In the genomic region with DNA sequence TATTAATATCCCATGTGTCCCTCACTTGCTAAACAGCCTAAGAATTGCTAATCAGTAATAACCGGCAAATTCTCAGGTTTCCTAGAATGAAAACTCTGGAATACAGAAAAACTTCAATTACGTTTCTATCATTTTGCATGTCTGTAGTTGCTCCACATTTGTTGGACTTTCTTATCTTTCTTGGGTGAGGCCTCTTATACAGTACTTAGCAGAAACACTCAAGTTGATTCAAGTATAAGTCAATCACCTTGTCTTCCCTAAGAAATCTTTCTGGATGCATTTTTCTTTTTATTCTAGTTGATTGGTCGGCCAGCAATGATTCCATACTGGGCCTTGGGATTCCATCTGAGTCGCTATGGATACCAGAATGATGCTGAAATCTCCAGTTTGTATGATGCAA, we compare ENCODE assay signal across 26 cellular contexts.
A peak's percentile ranks its signal among the peaks of the same experiment; 100 is the strongest.
DNase-seq lines count a peak whose midpoint lies in the region; ATAC-seq, FAIRE-seq and TF ChIP-seq lines count a peak whose summit lies in the region.
"Had no signal": no experiment of that assay in that cellular context is flagged by ENCODE, and none has a peak within 500 bp of the region (broad histone marks: within the 10 kb centered on the region; RNA-seq: fewer than 3 reads in every experiment).

No MANE protein-coding gene starts in this region.

- TF ChIP-seq CTCF in GM23338 (conservative IDR thresholded peaks at IDR 0.05; ENCODE audit: low read depth in 2 of 2), result no peak
- no peak for TF ChIP-seq CTCF in OCI-LY3 (IDR thresholded peaks at IDR 0.05; ENCODE audit: low read depth, low read length)
- no peak for TF ChIP-seq CTCF in left lung (IDR thresholded peaks at IDR 0.05)
- TF ChIP-seq CTCF in upper lobe of right lung (IDR thresholded peaks at IDR 0.05), result no peak

- no peak overlapping the region for H3K27ac Mint-ChIP-seq in GM23338
- H3K27ac Mint-ChIP-seq: CD4-positive, alpha-beta memory T cell; CD4-positive, CD25-positive, alpha-beta regulatory T cell; CD8-positive, alpha-beta memory T cell had no signal

- H3K36me3 ChIP-seq in GM23338 (ENCODE audit: insufficient read depth), result no peaks in the 10 kb centered on the region; the same call in 1 of the 2 replicates
- peaks cover 5% of the 10 kb centered on the region for H3K36me3 ChIP-seq in OCI-LY3 (replicated peaks; ENCODE audit: low read depth, low read length)
- H3K36me3 ChIP-seq in left lung, result no peaks in the 10 kb centered on the region
- H3K36me3 ChIP-seq in upper lobe of right lung, result no peaks in the 10 kb centered on the region
- H3K36me3 ChIP-seq: BE2C, BLaER1 had no signal

- H3K27me3 Mint-ChIP-seq in GM23338 (ENCODE audit: insufficient read depth, low read depth, poor library complexity), result peaks cover 1% of the 10 kb centered on the region

- ATAC-seq in GM23338 (no peak), left lung (peak; percentile 69), upper lobe of right lung (peak; percentile 39), GM19397 (IDR thresholded peaks at IDR 0.05; ENCODE audit: unreplicated experiment) (no peak)
- ATAC-seq: GM12878 had no signal

- no peak overlapping the region for H3K9ac ChIP-seq in OCI-LY3 (ENCODE audit: low read length)
- H3K9ac ChIP-seq: BLaER1 had no signal

- H3K27me3 ChIP-seq in GM23338 (ENCODE audit: insufficient read depth) (no peaks in the 10 kb centered on the region), OCI-LY3 (ENCODE audit: low read depth, low read length) (peaks cover 30% of the 10 kb centered on the region), left lung (no peaks in the 10 kb centered on the region), upper lobe of right lung (no peaks in the 10 kb centered on the region)
- H3K27me3 ChIP-seq: BE2C, BLaER1 had no signal

- no peaks in the 10 kb centered on the region for H3K9me3 Mint-ChIP-seq in GM23338
- H3K9me3 Mint-ChIP-seq: CD8-positive, alpha-beta memory T cell had no signal

- no peak for FAIRE-seq in GM12892 (lab: Jason Lieb, UNC)
- FAIRE-seq: GM12878, GM19239 had no signal

- H3K4me3 ChIP-seq in GM23338 (no peak overlapping the region), OCI-LY3 (ENCODE audit: low read length) (no peak overlapping the region; the same call in 1 of the 2 replicates), left lung (no peak overlapping the region), upper lobe of right lung (no peak overlapping the region)
- H3K4me3 ChIP-seq: BLaER1, GM12878 had no signal

- TF ChIP-seq POLR2A in GM12892 (IDR thresholded peaks at IDR 0.05; ENCODE audit: low read depth, low read length), result no peak

- DNase-seq in GM23338 (ENCODE audit: low spot score) (peak; percentile 13), left lung (no peak), upper lobe of right lung (no peak), GM12892 (ENCODE audit: insufficient read length) (no peak), NCI-H146 treated with DMSO at 0.1 percent for 48 hours (lab: John Stamatoyannopoulos, UW; ENCODE audit: unreplicated experiment) (no peak)
- DNase-seq: 8988T; ACHN; BE2C; C1 segment of cervical spinal cord; CD4-positive, alpha-beta memory T cell; CD4-positive, CD25-positive, alpha-beta regulatory T cell; CD8-positive, alpha-beta memory T cell; COR-L47; DMS 273 treated with DMSO at 0.1 percent for 48 hours; DMS153; DMS53; DMS79; DND-41; EL; GDM1 had no signal

- H3K9me3 ChIP-seq in OCI-LY3 (ENCODE audit: insufficient read depth, low read length) (no peaks in the 10 kb centered on the region), left lung (no peaks in the 10 kb centered on the region), upper lobe of right lung (no peaks in the 10 kb centered on the region)
- H3K9me3 ChIP-seq: BE2C, BLaER1 had no signal

- H4K20me1 ChIP-seq in GM23338 (replicated peaks; ENCODE audit: insufficient read depth) (no peaks in the 10 kb centered on the region), OCI-LY3 (ENCODE audit: insufficient read depth, low read length) (no peaks in the 10 kb centered on the region)
- H4K20me1 ChIP-seq: BLaER1 had no signal

- H3K79me2 ChIP-seq in GM23338 (replicated peaks; ENCODE audit: insufficient read depth) (no peaks in the 10 kb centered on the region), OCI-LY3 (ENCODE audit: low read length) (no peaks in the 10 kb centered on the region)

- no peak overlapping the region for H3K27ac ChIP-seq in GM23338 (ENCODE audit: low read depth)
- H3K27ac ChIP-seq in OCI-LY3 (ENCODE audit: low read length), result no peak overlapping the region
- H3K27ac ChIP-seq in left lung, result no peak overlapping the region
- H3K27ac ChIP-seq in upper lobe of right lung, result no peak overlapping the region
- H3K27ac ChIP-seq: BLaER1 had no signal

- H2AFZ ChIP-seq in GM23338 (no peak overlapping the region), OCI-LY3 (ENCODE audit: low read depth, low read length) (no peak overlapping the region)

- no peaks in the 10 kb centered on the region for H3K36me3 Mint-ChIP-seq in GM23338 (ENCODE audit: low read depth)
- H3K36me3 Mint-ChIP-seq: CD14-positive monocyte; CD4-positive, alpha-beta memory T cell; CD4-positive, CD25-positive, alpha-beta regulatory T cell; CD8-positive, alpha-beta memory T cell had no signal

- intact Hi-C loops in left lung (cut with DNase I) (no loop called here), upper lobe of right lung (cut with DNase I) (no loop called here)

- no peak overlapping the region for H3K4me3 Mint-ChIP-seq in GM23338
- H3K4me3 Mint-ChIP-seq: CD14-positive monocyte; CD4-positive, alpha-beta memory T cell; CD4-positive, CD25-positive, alpha-beta regulatory T cell; CD8-positive, alpha-beta memory T cell had no signal

- no peaks in the 10 kb centered on the region for H3K4me1 ChIP-seq in GM23338 (ENCODE audit: insufficient read depth)
- peaks cover 37% of the 10 kb centered on the region for H3K4me1 ChIP-seq in OCI-LY3 (ENCODE audit: low read length)
- peaks cover 0 to 12% of the 10 kb centered on the region in 2 donors for H3K4me1 ChIP-seq in left lung
- no peaks in the 10 kb centered on the region for H3K4me1 ChIP-seq in upper lobe of right lung
- H3K4me1 ChIP-seq: BE2C, BLaER1 had no signal

- no peaks in the 10 kb centered on the region for H3F3A ChIP-seq in GM23338 (replicated peaks; ENCODE audit: low read depth)

- H3K9me2 ChIP-seq in GM23338 (ENCODE audit: insufficient read depth), result no peaks in the 10 kb centered on the region

- H3K4me2 ChIP-seq in GM23338 (no peak overlapping the region), OCI-LY3 (ENCODE audit: low read length) (peak overlapping the region; percentile 23; the same call in 1 of the 2 replicates)
- H3K4me2 ChIP-seq: BLaER1 had no signal

- H3K4me1 Mint-ChIP-seq in GM23338, result no peaks in the 10 kb centered on the region
- H3K4me1 Mint-ChIP-seq: CD4-positive, alpha-beta memory T cell; CD4-positive, CD25-positive, alpha-beta regulatory T cell; CD8-positive, alpha-beta memory T cell had no signal

TF ChIP-seq in GM23338, 12 proteins besides CTCF, POLR2A, EP300 and RAD21 (continues in another document):
- TF ChIP-seq, protein P1, sequence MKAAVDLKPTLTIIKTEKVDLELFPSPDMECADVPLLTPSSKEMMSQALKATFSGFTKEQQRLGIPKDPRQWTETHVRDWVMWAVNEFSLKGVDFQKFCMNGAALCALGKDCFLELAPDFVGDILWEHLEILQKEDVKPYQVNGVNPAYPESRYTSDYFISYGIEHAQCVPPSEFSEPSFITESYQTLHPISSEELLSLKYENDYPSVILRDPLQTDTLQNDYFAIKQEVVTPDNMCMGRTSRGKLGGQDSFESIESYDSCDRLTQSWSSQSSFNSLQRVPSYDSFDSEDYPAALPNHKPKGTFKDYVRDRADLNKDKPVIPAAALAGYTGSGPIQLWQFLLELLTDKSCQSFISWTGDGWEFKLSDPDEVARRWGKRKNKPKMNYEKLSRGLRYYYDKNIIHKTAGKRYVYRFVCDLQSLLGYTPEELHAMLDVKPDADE (IDR thresholded peaks at IDR 0.05), result no peak
- no peak for TF ChIP-seq ZNF331 (CRISPR knock-in tag; IDR thresholded peaks at IDR 0.05; ENCODE audit: low read depth)
- TF ChIP-seq, protein P2, sequence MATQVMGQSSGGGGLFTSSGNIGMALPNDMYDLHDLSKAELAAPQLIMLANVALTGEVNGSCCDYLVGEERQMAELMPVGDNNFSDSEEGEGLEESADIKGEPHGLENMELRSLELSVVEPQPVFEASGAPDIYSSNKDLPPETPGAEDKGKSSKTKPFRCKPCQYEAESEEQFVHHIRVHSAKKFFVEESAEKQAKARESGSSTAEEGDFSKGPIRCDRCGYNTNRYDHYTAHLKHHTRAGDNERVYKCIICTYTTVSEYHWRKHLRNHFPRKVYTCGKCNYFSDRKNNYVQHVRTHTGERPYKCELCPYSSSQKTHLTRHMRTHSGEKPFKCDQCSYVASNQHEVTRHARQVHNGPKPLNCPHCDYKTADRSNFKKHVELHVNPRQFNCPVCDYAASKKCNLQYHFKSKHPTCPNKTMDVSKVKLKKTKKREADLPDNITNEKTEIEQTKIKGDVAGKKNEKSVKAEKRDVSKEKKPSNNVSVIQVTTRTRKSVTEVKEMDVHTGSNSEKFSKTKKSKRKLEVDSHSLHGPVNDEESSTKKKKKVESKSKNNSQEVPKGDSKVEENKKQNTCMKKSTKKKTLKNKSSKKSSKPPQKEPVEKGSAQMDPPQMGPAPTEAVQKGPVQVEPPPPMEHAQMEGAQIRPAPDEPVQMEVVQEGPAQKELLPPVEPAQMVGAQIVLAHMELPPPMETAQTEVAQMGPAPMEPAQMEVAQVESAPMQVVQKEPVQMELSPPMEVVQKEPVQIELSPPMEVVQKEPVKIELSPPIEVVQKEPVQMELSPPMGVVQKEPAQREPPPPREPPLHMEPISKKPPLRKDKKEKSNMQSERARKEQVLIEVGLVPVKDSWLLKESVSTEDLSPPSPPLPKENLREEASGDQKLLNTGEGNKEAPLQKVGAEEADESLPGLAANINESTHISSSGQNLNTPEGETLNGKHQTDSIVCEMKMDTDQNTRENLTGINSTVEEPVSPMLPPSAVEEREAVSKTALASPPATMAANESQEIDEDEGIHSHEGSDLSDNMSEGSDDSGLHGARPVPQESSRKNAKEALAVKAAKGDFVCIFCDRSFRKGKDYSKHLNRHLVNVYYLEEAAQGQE (IDR thresholded peaks at IDR 0.05; ENCODE audit: unreplicated experiment), result no peak

Comparison
In these comparisons a context has a peak if more than half of its experiments do, and no peak if none do; other contexts are left out.
1. ATAC-seq: peak in left lung (single experiment) and upper lobe of right lung (single experiment); none in GM23338 (single experiment) and GM19397 (single experiment).